11 cellular contexts compared by ENCODE assay signal in genomic region chr5:139386956-139387355, GRCh38. TPM values are rescaled to one million over a fixed set of nuclear protein-coding genes. Genes with fewer than 3 reads are reported as not detected.
DNase-seq lines count a peak whose midpoint lies in the region; TF ChIP-seq lines count a peak whose summit lies in the region.
"Not testable (repeated sequence)": the region's sequence is repeated elsewhere in the genome, so short reads cannot be mapped to it uniquely, and the experiment has no call there.
"Had no signal": no experiment of that assay in that cellular context is flagged by ENCODE, and none has a peak within 500 bp of the region (broad histone marks: within the 10 kb centered on the region; RNA-seq: fewer than 3 reads in every experiment).

No MANE protein-coding gene starts in this region.

- TF ChIP-seq CTCF in HL-60 (IDR thresholded peaks at IDR 0.05; ENCODE audit: insufficient read depth, low read length); OCI-LY1 (IDR thresholded peaks at IDR 0.05; ENCODE audit: low read length); VCaP (conservative IDR thresholded peaks at IDR 0.05); chondrocyte (IDR thresholded peaks at IDR 0.05); osteoblast (IDR thresholded peaks at IDR 0.05; ENCODE audit: extremely low read depth, low read depth, low read length): not testable (repeated sequence)

- H3K27me3 ChIP-seq in BLaER1 treated with 17β-estradiol and CSF1 and Interleukin-3, amounts not matched to agents 10 nM and 100 nM; HL-60 (ENCODE audit: insufficient read depth, poor library complexity, severe bottlenecking); OCI-LY1 (ENCODE audit: insufficient read depth, low read length); osteoblast (ENCODE audit: insufficient read depth, low read length); thymus (ENCODE audit: control insufficient read depth, insufficient read depth): not testable (repeated sequence)

- H3K36me3 ChIP-seq in BLaER1 treated with 17β-estradiol and CSF1 and Interleukin-3, amounts not matched to agents 10 nM and 100 nM: peaks cover 0 to 11% (median 0%) of the 10 kb centered on the region in 11 experiments; a peak in 5 of 22 replicates
- H3K36me3 ChIP-seq in OCI-LY1 (ENCODE audit: insufficient read depth, low read length): peaks cover 34% of the 10 kb centered on the region
- H3K36me3 ChIP-seq in osteoblast (ENCODE audit: insufficient read depth, low read length); thymus (ENCODE audit: control insufficient read depth, insufficient read depth): not testable (repeated sequence)

- intact Hi-C loops in activated T-helper 1 cell treated with anti-CD3 and anti-CD28 coated beads, Interleukin-12 subunit alpha, Interleukin-12 subunit beta, Interleukin-2, Interleukin-4 antibody, amounts not matched to agents 30 ng/mL and 10 ng/mL and 1 ng/mL, durations not matched to agents 14 hours and 24 hours and 36 hours (cut with micrococcal nuclease): not testable (repeated sequence)

- H3K27ac ChIP-seq in BLaER1 treated with 17β-estradiol and CSF1 and Interleukin-3, amounts not matched to agents 10 nM and 100 nM: peak overlapping the region in 9 of 11 experiments; percentile 89 to 100 (median 99); a peak in 17 of 22 replicates
- H3K27ac ChIP-seq in HL-60 (replicated peaks): peak overlapping the region; percentile 87
- H3K27ac ChIP-seq in OCI-LY1 (ENCODE audit: low read depth, low read length, poor library complexity, severe bottlenecking): peak overlapping the region; percentile 98
- H3K27ac ChIP-seq in VCaP: peak overlapping the region; percentile 85
- H3K27ac ChIP-seq in osteoblast (ENCODE audit: low read depth, low read length): not testable (repeated sequence)
- peak overlapping the region; percentile 62 for H3K27ac ChIP-seq in thymus (ENCODE audit: low read depth)

- H3K4me3 Mint-ChIP-seq in activated T-helper 1 cell treated with anti-CD3 and anti-CD28 coated beads, Interleukin-12 subunit alpha, Interleukin-12 subunit beta, Interleukin-2, Interleukin-4 antibody, amounts not matched to agents 30 ng/mL and 10 ng/mL and 1 ng/mL, durations not matched to agents 14 hours and 24 hours and 36 hours; chondrocyte (ENCODE audit: unreplicated experiment): not testable (repeated sequence)

- H3K9ac ChIP-seq in BLaER1 treated with 17β-estradiol and CSF1 and Interleukin-3, amounts not matched to agents 10 nM and 100 nM: peak overlapping the region in 8 of 11 experiments; percentile 91 to 98 (median 96); a peak in 16 of 22 replicates
- peak overlapping the region; percentile 97 for H3K9ac ChIP-seq in OCI-LY1 (ENCODE audit: low read length)

- H3K4me2 ChIP-seq in BLaER1 treated with 17β-estradiol and CSF1 and Interleukin-3, amounts not matched to agents 10 nM and 100 nM: peak overlapping the region in 10 of 11 experiments; percentile 32 to 99 (median 98); a peak in 19 of 22 replicates
- H3K4me2 ChIP-seq in OCI-LY1 (ENCODE audit: low read length): peak overlapping the region; percentile 88
- not testable (repeated sequence) for H3K4me2 ChIP-seq in osteoblast (ENCODE audit: insufficient read depth, low read length)

- peaks cover 10% of the 10 kb centered on the region for H3K36me3 Mint-ChIP-seq in activated T-helper 1 cell treated with anti-CD3 and anti-CD28 coated beads, Interleukin-12 subunit alpha, Interleukin-12 subunit beta, Interleukin-2, Interleukin-4 antibody, amounts not matched to agents 30 ng/mL and 10 ng/mL and 1 ng/mL, durations not matched to agents 14 hours and 24 hours and 36 hours (ENCODE audit: low read depth)
- not testable (repeated sequence) for H3K36me3 Mint-ChIP-seq in chondrocyte (ENCODE audit: low read depth)

- peaks cover 82% of the 10 kb centered on the region for H3K4me1 Mint-ChIP-seq in activated T-helper 1 cell treated with anti-CD3 and anti-CD28 coated beads, Interleukin-12 subunit alpha, Interleukin-12 subunit beta, Interleukin-2, Interleukin-4 antibody, amounts not matched to agents 30 ng/mL and 10 ng/mL and 1 ng/mL, durations not matched to agents 14 hours and 24 hours and 36 hours (ENCODE audit: low read depth)
- peaks cover 10% of the 10 kb centered on the region for H3K4me1 Mint-ChIP-seq in chondrocyte (ENCODE audit: low read depth)

- not testable (repeated sequence) for DNase-seq in HL-60 (ENCODE audit: low read depth in 1 of 2, low spot score in 1 of 2); activated T-helper 1 cell treated with anti-CD3 and anti-CD28 coated beads, Interleukin-12 subunit alpha, Interleukin-12 subunit beta, Interleukin-2, Interleukin-4 antibody, amounts not matched to agents 30 ng/mL and 10 ng/mL and 1 ng/mL, durations not matched to agents 14 hours and 24 hours and 36 hours (ENCODE audit: low spot score)
- peak; percentile 42 for DNase-seq in chondrocyte (ENCODE audit: low spot score)
- DNase-seq in osteoblast (ENCODE audit: insufficient read length, low spot score, missing footprints): peak; percentile 50

- H3K9me2 ChIP-seq in OCI-LY1 (ENCODE audit: low read depth, low read length): not testable (repeated sequence)

- H3K27ac Mint-ChIP-seq in activated T-helper 1 cell treated with anti-CD3 and anti-CD28 coated beads, Interleukin-12 subunit alpha, Interleukin-12 subunit beta, Interleukin-2, Interleukin-4 antibody, amounts not matched to agents 30 ng/mL and 10 ng/mL and 1 ng/mL, durations not matched to agents 14 hours and 24 hours and 36 hours: peak overlapping the region; percentile 67
- H3K27ac Mint-ChIP-seq in chondrocyte (ENCODE audit: unreplicated experiment): not testable (repeated sequence)

- H3K27me3 Mint-ChIP-seq in activated T-helper 1 cell treated with anti-CD3 and anti-CD28 coated beads, Interleukin-12 subunit alpha, Interleukin-12 subunit beta, Interleukin-2, Interleukin-4 antibody, amounts not matched to agents 30 ng/mL and 10 ng/mL and 1 ng/mL, durations not matched to agents 14 hours and 24 hours and 36 hours (ENCODE audit: insufficient read depth); chondrocyte (ENCODE audit: low read depth): not testable (repeated sequence)

- H3K4me1 ChIP-seq in BLaER1 treated with 17β-estradiol and CSF1 and Interleukin-3, amounts not matched to agents 10 nM and 100 nM: peaks cover 82 to 99% (median 95%) of the 10 kb centered on the region in 10 experiments
- H3K4me1 ChIP-seq in OCI-LY1 (ENCODE audit: insufficient read depth, low read length, severe bottlenecking): peaks cover 86% of the 10 kb centered on the region
- H3K4me1 ChIP-seq in osteoblast (ENCODE audit: insufficient read depth, low read length): not testable (repeated sequence)
- peaks cover 44% of the 10 kb centered on the region for H3K4me1 ChIP-seq in thymus (ENCODE audit: control insufficient read depth, insufficient read depth, low read length)

- H3K4me3 ChIP-seq in BLaER1 treated with 17β-estradiol and CSF1 and Interleukin-3, amounts not matched to agents 10 nM and 100 nM: peak overlapping the region in 7 of 10 experiments; percentile 70 to 81 (median 76); a peak in 14 of 20 replicates
- not testable (repeated sequence) for H3K4me3 ChIP-seq in HL-60 (replicated peaks; ENCODE audit: insufficient read depth, low read length); osteoblast (ENCODE audit: insufficient read depth, low read length)
- H3K4me3 ChIP-seq in OCI-LY1 (ENCODE audit: low read depth, low read length, poor library complexity, severe bottlenecking): peak overlapping the region; percentile 90
- peak overlapping the region; percentile 72 for H3K4me3 ChIP-seq in thymus (ENCODE audit: low read length)

- WGBS in thymus: 81% methylated on average over 10 of the region's 10 CpGs

- H3F3A ChIP-seq in OCI-LY1 (ENCODE audit: insufficient read depth, low read length): not testable (repeated sequence)

- H4K20me1 ChIP-seq in BLaER1 treated with 17β-estradiol and CSF1 and Interleukin-3, amounts not matched to agents 10 nM and 100 nM: peaks cover 0 to 11% (median 0%) of the 10 kb centered on the region in 11 experiments; a peak in 3 of 22 replicates
- H4K20me1 ChIP-seq in OCI-LY1 (ENCODE audit: insufficient read depth, low read length); osteoblast (ENCODE audit: insufficient read depth, low read length): not testable (repeated sequence)

- H2AFZ ChIP-seq in OCI-LY1 (ENCODE audit: low read length); osteoblast (ENCODE audit: low read length): not testable (repeated sequence)

- H3K9me3 Mint-ChIP-seq in activated T-helper 1 cell treated with anti-CD3 and anti-CD28 coated beads, Interleukin-12 subunit alpha, Interleukin-12 subunit beta, Interleukin-2, Interleukin-4 antibody, amounts not matched to agents 30 ng/mL and 10 ng/mL and 1 ng/mL, durations not matched to agents 14 hours and 24 hours and 36 hours; chondrocyte (ENCODE audit: low read depth): not testable (repeated sequence)

- not testable (repeated sequence) for H3K79me2 ChIP-seq in OCI-LY1 (ENCODE audit: insufficient read depth, low read length); osteoblast (ENCODE audit: insufficient read depth, low read length)

- not testable (repeated sequence) for H3K9me3 ChIP-seq in BLaER1 treated with 17β-estradiol and CSF1 and Interleukin-3, amounts not matched to agents 10 nM and 100 nM (replicated peaks in 1 of 11); OCI-LY1 (ENCODE audit: low read length); osteoblast (ENCODE audit: low read depth, low read length); thymus (ENCODE audit: control insufficient read depth)

RNA-seq across cellular contexts. Expression of gene MZB1, which starts 2.8 kb away (rescaled TPM):
- 38.1 and 38.8 TPM in 2 replicates for total RNA-seq in activated T-helper 1 cell treated with anti-CD3 and anti-CD28 coated beads, Interleukin-12 subunit alpha, Interleukin-12 subunit beta, Interleukin-2, Interleukin-4 antibody, amounts not matched to agents 30 ng/mL and 10 ng/mL and 1 ng/mL, durations not matched to agents 14 hours and 24 hours and 36 hours
- not detected in 3 replicates for total RNA-seq in chondrocyte
- 0.29 TPM in 1 of 2 replicates, not detected in the other for total RNA-seq in osteoblast
- polyA plus RNA-seq in thymus: 380 TPM
- total RNA-seq: Daoy, MCF 10A had no signal

RNA-seq across cellular contexts. Expression of gene SLC23A1, which starts 3.9 kb away (rescaled TPM):
- total RNA-seq in activated T-helper 1 cell treated with anti-CD3 and anti-CD28 coated beads, Interleukin-12 subunit alpha, Interleukin-12 subunit beta, Interleukin-2, Interleukin-4 antibody, amounts not matched to agents 30 ng/mL and 10 ng/mL and 1 ng/mL, durations not matched to agents 14 hours and 24 hours and 36 hours: 1.4 and 1.5 TPM in 2 replicates
- not detected in 3 replicates for total RNA-seq in chondrocyte
- not detected in 2 replicates for total RNA-seq in osteoblast
- 5.4 TPM for polyA plus RNA-seq in thymus
- total RNA-seq: Daoy, HFFc6, MCF 10A had no signal

RNA-seq across cellular contexts. Expression of gene PROB1, which starts 7.9 kb away (rescaled TPM):
- total RNA-seq in activated T-helper 1 cell treated with anti-CD3 and anti-CD28 coated beads, Interleukin-12 subunit alpha, Interleukin-12 subunit beta, Interleukin-2, Interleukin-4 antibody, amounts not matched to agents 30 ng/mL and 10 ng/mL and 1 ng/mL, durations not matched to agents 14 hours and 24 hours and 36 hours: 9.1 and 9.3 TPM in 2 replicates
- 0.97 to 2.4 TPM (median 2.3 TPM) in 3 replicates for total RNA-seq in chondrocyte
- 1.1 and 1.2 TPM in 2 replicates for total RNA-seq in osteoblast
- 1.0 TPM for polyA plus RNA-seq in thymus

RNA-seq across cellular contexts. Expression of gene SPATA24, which starts 16.9 kb away (rescaled TPM):
- 4.1 and 5.3 TPM in 2 replicates for total RNA-seq in activated T-helper 1 cell treated with anti-CD3 and anti-CD28 coated beads, Interleukin-12 subunit alpha, Interleukin-12 subunit beta, Interleukin-2, Interleukin-4 antibody, amounts not matched to agents 30 ng/mL and 10 ng/mL and 1 ng/mL, durations not matched to agents 14 hours and 24 hours and 36 hours
- total RNA-seq in chondrocyte (2.7 to 3.7 TPM (median 3.7 TPM) in 3 replicates), osteoblast (2.9 and 3.6 TPM in 2 replicates)
- polyA plus RNA-seq in thymus: 6.6 TPM

RNA-seq across cellular contexts. Expression of gene PAIP2, which starts 45.3 kb away (rescaled TPM):
- 88.4 and 97.3 TPM in 2 replicates for total RNA-seq in activated T-helper 1 cell treated with anti-CD3 and anti-CD28 coated beads, Interleukin-12 subunit alpha, Interleukin-12 subunit beta, Interleukin-2, Interleukin-4 antibody, amounts not matched to agents 30 ng/mL and 10 ng/mL and 1 ng/mL, durations not matched to agents 14 hours and 24 hours and 36 hours
- total RNA-seq in chondrocyte: 43.8 to 53.0 TPM (median 47.9 TPM) in 3 replicates
- total RNA-seq in osteoblast: 42.4 and 47.8 TPM in 2 replicates
- 155 TPM for polyA plus RNA-seq in thymus

Comparison
In these comparisons a context has a peak if more than half of its experiments do, and no peak if none do; other contexts are left out.
1. RNA of gene MZB1, which starts 2.8 kb away (total RNA-seq): 38.1 to 38.8 TPM in activated T-helper 1 cell treated with anti-CD3 and anti-CD28 coated beads, Interleukin-12 subunit alpha, Interleukin-12 subunit beta, Interleukin-2, Interleukin-4 antibody, amounts not matched to agents 30 ng/mL and 10 ng/mL and 1 ng/mL, durations not matched to agents 14 hours and 24 hours and 36 hours; not detected in chondrocyte and 0.29 TPM in osteoblast; every median in the first group is over 10 times any median in the second.